Comparison of ENCODE assay signal across 21 cellular contexts in the genomic region with DNA sequence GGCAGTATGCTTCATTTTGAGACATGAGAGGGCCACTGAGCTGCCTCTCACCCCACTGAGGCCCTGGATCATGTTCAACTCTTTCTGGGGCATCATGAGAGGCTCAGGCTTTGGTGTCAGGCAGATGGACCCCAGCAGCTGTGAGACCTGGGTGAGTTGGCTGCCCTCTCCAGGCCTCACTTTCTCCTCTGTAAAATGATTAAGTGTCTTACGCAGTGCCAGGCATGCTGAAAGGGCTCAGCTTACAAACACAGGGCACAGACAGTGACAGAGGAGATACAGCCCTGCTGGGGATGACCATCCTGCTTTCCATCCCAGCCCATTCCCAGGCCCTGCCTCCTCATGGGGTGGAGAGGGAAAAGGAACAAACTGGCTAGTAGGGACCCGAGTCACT.
DNase-seq lines count a peak whose midpoint lies in the region; ATAC-seq and TF ChIP-seq lines count a peak whose summit lies in the region.
"Had no signal": no experiment of that assay in that cellular context is flagged by ENCODE, and none has a peak within 500 bp of the region (broad histone marks: within the 10 kb centered on the region; RNA-seq: fewer than 3 reads in every experiment).

No MANE protein-coding gene starts in this region.

- intact Hi-C loops in Right ventricle myocardium inferior (cut with DNase I) (no loop called here), left ventricle myocardium inferior (cut with micrococcal nuclease) (no loop called here)

- DNase-seq in Right ventricle myocardium inferior (ENCODE audit: missing footprints): no peak
- no peak for DNase-seq in left ventricle myocardium inferior
- peak; percentile 32 for DNase-seq in ecto neural progenitor cell (ENCODE audit: low spot score)
- DNase-seq in pons (ENCODE audit: low spot score): peak; percentile 11
- no peak for DNase-seq in DMS153 (lab: John Stamatoyannopoulos, UW)
- DNase-seq in NCI-H748 treated with DMSO at 0.1 percent for 48 hours (lab: John Stamatoyannopoulos, UW): no peak
- DNase-seq: CD4-positive, CD25-positive, alpha-beta regulatory T cell; GOT3; KBM-7; MV-4-11; NCI-H1694; NCI-H2029 treated with DMSO at 0.1 percent for 48 hours; NCI-H446 treated with DMSO at 0.1 percent for 48 hours; NCI-H526; RPMI8226; SHP77 treated with DMSO at 0.1 percent for 48 hours had no signal

- H3K27ac ChIP-seq in left ventricle myocardium inferior (replicated peaks) (no peak overlapping the region), skeletal muscle tissue (ENCODE audit: low read depth, low read length) (no peak overlapping the region)
- H3K27ac ChIP-seq: BLaER1, SK-N-MC had no signal

- H3K4me3 ChIP-seq in left ventricle myocardium inferior (no peak overlapping the region), skeletal muscle tissue (ENCODE audit: low read length in 3 of 3) (peak overlapping the region in 1 of 3 donors; percentile 22)
- H3K4me3 ChIP-seq: BLaER1, SK-N-MC had no signal

- peak overlapping the region in 2 of 3 donors; percentile 21 to 68 for H3K9ac ChIP-seq in skeletal muscle tissue (ENCODE audit: low read depth in 1 of 3, low read length in 3 of 3)
- H3K9ac ChIP-seq: BLaER1 had no signal

- TF ChIP-seq CTCF in left ventricle myocardium inferior (IDR thresholded peaks at IDR 0.05; ENCODE audit: borderline replicate concordance): no peak

- ATAC-seq in Right ventricle myocardium inferior: peak; percentile 38
- ATAC-seq in GM19455 (IDR thresholded peaks at IDR 0.05; ENCODE audit: unreplicated experiment): no peak
- ATAC-seq: HCT116 had no signal

- H3K4me1 ChIP-seq in left ventricle myocardium inferior (no peaks in the 10 kb centered on the region), skeletal muscle tissue (ENCODE audit: control insufficient read depth in 3 of 3, insufficient read depth in 3 of 3, low read length in 3 of 3) (peaks cover 22 to 25% (median 24%) of the 10 kb centered on the region in 3 donors)

- no peaks in the 10 kb centered on the region for H3K36me3 ChIP-seq in left ventricle myocardium inferior
- no peaks in the 10 kb centered on the region for H3K36me3 ChIP-seq in skeletal muscle tissue (ENCODE audit: control insufficient read depth in 3 of 3, insufficient read depth in 3 of 3, low read length in 3 of 3)
- H3K36me3 ChIP-seq: BLaER1 had no signal

- peaks cover 45% of the 10 kb centered on the region for H3K27me3 ChIP-seq in left ventricle myocardium inferior (ENCODE audit: low read depth)
- H3K27me3 ChIP-seq in skeletal muscle tissue (ENCODE audit: control insufficient read depth in 3 of 3, insufficient read depth in 3 of 3, low read length in 3 of 3): no peaks in the 10 kb centered on the region
- H3K27me3 ChIP-seq: BLaER1 had no signal

- no peaks in the 10 kb centered on the region for H3K9me3 ChIP-seq in left ventricle myocardium inferior (replicated peaks)
- H3K9me3 ChIP-seq in skeletal muscle tissue (ENCODE audit: control insufficient read depth in 3 of 3, low read length in 3 of 3): no peaks in the 10 kb centered on the region
- H3K9me3 ChIP-seq: BLaER1 had no signal

Comparison
In these comparisons a context has a peak if more than half of its experiments do, and no peak if none do; other contexts are left out.
1. DNase-seq: peak in ecto neural progenitor cell (single experiment) and pons (single experiment); none in Right ventricle myocardium inferior (single experiment), left ventricle myocardium inferior (single experiment), DMS153 (single experiment) and NCI-H748 treated with DMSO at 0.1 percent for 48 hours (single experiment).